In genomic region chr6:142162780-142163179, GRCh38 we compare ENCODE assay signal across 22 cellular contexts. TPM values are rescaled to one million over a fixed set of nuclear protein-coding genes. Genes with fewer than 3 reads are reported as not detected.
DNase-seq lines count a peak whose midpoint lies in the region; ATAC-seq and TF ChIP-seq lines count a peak whose summit lies in the region.
"Had no signal": no experiment of that assay in that cellular context is flagged by ENCODE, and none has a peak within 500 bp of the region (broad histone marks: within the 10 kb centered on the region; RNA-seq: fewer than 3 reads in every experiment).

No MANE protein-coding gene starts in this region.

- peak overlapping the region; percentile 70 for H3K27ac Mint-ChIP-seq in T-helper 17 cell

- no peaks in the 10 kb centered on the region for H3K9me3 ChIP-seq in T-helper 17 cell (ENCODE audit: control insufficient read depth, low read length, poor library complexity, severe bottlenecking)

- DNase-seq in SHP77 treated with DMSO at 0.1 percent for 48 hours (lab: John Stamatoyannopoulos, UW) (peak; percentile 28), SHP77 (lab: John Stamatoyannopoulos, UW) (no peak), NCI-H69 (lab: John Stamatoyannopoulos, UW) (peak; percentile 94), T-helper 17 cell (no peak), lower leg skin (ENCODE audit: low spot score in 2 of 2) (no peak)
- DNase-seq: GOT3, HCEC 1CT, MM.1S, NCI-H1048, NCI-H1436 treated with DMSO at 0.1 percent for 48 hours, NCI-H82, OCI-M1, SW 1271, T-helper 2 cell had no signal

- ATAC-seq in T-helper 17 cell (no peak), HG03571 (IDR thresholded peaks at IDR 0.05; ENCODE audit: unreplicated experiment) (no peak), HG03457 (IDR thresholded peaks at IDR 0.05; ENCODE audit: unreplicated experiment) (no peak)
- ATAC-seq: K562, Right ventricle myocardium inferior had no signal

- 74 to 86% methylated on average over 1 of the region's 1 CpG for WGBS in lower leg skin, 2 donors

- TF ChIP-seq POLR2A in lower leg skin (IDR thresholded peaks at IDR 0.05), result no peak

- peaks cover 29% of the 10 kb centered on the region for H3K4me1 Mint-ChIP-seq in T-helper 17 cell

- no peaks in the 10 kb centered on the region for H3K27me3 Mint-ChIP-seq in T-helper 17 cell

- no peak overlapping the region for H3K4me3 Mint-ChIP-seq in T-helper 17 cell

- TF ChIP-seq CTCF in lower leg skin (IDR thresholded peaks at IDR 0.05), result no peak

- intact Hi-C loops in lower leg skin (cut with DNase I; ENCODE audit: low total_unique reads), result no loop called here

- peaks cover 3% of the 10 kb centered on the region for H3K36me3 Mint-ChIP-seq in T-helper 17 cell (ENCODE audit: low read depth)

- no peak overlapping the region for H3K4me3 ChIP-seq in lower leg skin (ENCODE audit: low read depth, poor library complexity, severe bottlenecking)
- H3K4me3 ChIP-seq: K562, SK-N-MC had no signal

RNA-seq across cellular contexts. Expression of gene VTA1, which starts 15.7 kb away (rescaled TPM):
- total RNA-seq in T-helper 17 cell (10 to 100 TPM; 17.0 to 17.2 TPM), lower leg skin (10 to 100 TPM; 40.9 to 54.5 (median 49.5) TPM)

RNA-seq across cellular contexts. Expression of gene NMBR, which starts 15.9 kb away (rescaled TPM):
- total RNA-seq in T-helper 17 cell (not detected), lower leg skin (not detected)
- total RNA-seq: Daoy, K562, LHCN-M2, NCI-H460, Right ventricle myocardium inferior had no signal

RNA-seq across cellular contexts. Expression of gene GJE1, which starts 30.1 kb away (rescaled TPM):
- not detected for total RNA-seq in T-helper 17 cell
- not detected for total RNA-seq in lower leg skin
- total RNA-seq: Daoy, K562, LHCN-M2, NCI-H460, Right ventricle myocardium inferior had no signal

Comparison
In these comparisons a context has a peak if more than half of its experiments do, and no peak if none do; other contexts are left out.
1. DNase-seq: peak in SHP77 treated with DMSO at 0.1 percent for 48 hours (single experiment) and NCI-H69 (single experiment); none in SHP77 (0 of 2), T-helper 17 cell (0 of 3) and lower leg skin (0 of 2).